Comparison of ENCODE assay signal across 32 cellular contexts in genomic region chr2:69348781-69349180, GRCh38. TPM values are rescaled to one million over a fixed set of nuclear protein-coding genes. Genes with fewer than 3 reads are reported as not detected.
A peak's percentile ranks its signal among the peaks of the same experiment; 100 is the strongest.
DNase-seq lines count a peak whose midpoint lies in the region; ATAC-seq and TF ChIP-seq lines count a peak whose summit lies in the region.
"Had no signal": no experiment of that assay in that cellular context is flagged by ENCODE, and none has a peak within 500 bp of the region (broad histone marks: within the 10 kb centered on the region; RNA-seq: fewer than 3 reads in every experiment).

No MANE protein-coding gene starts in this region.

- H3K36me3 ChIP-seq in GM23338 (ENCODE audit: insufficient read depth): peaks cover 29% of the 10 kb centered on the region
- H3K36me3 ChIP-seq in SJCRH30: peaks cover 87% of the 10 kb centered on the region

- TF ChIP-seq CTCF in Calu3 (IDR thresholded peaks at IDR 0.05; ENCODE audit: unreplicated experiment) (no peak), GM23338 (conservative IDR thresholded peaks at IDR 0.05; ENCODE audit: low read depth in 2 of 2) (no peak), WTC11 (IDR thresholded peaks at IDR 0.05) (no peak)

- H3F3A ChIP-seq in GM23338 (replicated peaks; ENCODE audit: low read depth): no peaks in the 10 kb centered on the region

- H3K9me3 Mint-ChIP-seq in Calu3 (ENCODE audit: low read depth, unreplicated experiment): no peaks in the 10 kb centered on the region
- H3K9me3 Mint-ChIP-seq in GM23338: no peaks in the 10 kb centered on the region
- H3K9me3 Mint-ChIP-seq in WTC11: no peaks in the 10 kb centered on the region
- H3K9me3 Mint-ChIP-seq: CD4-positive, alpha-beta memory T cell had no signal

- no peak overlapping the region for H3K4me3 ChIP-seq in GM23338
- H3K4me3 ChIP-seq in SJCRH30: no peak overlapping the region
- H3K4me3 ChIP-seq: A549; BLaER1 treated with 17β-estradiol and CSF1 and Interleukin-3, amounts not matched to agents 10 nM and 100 nM; GM12878; MG63; SK-N-MC had no signal

- no peak overlapping the region for H3K4me2 ChIP-seq in GM23338
- H3K4me2 ChIP-seq: A549; BLaER1 treated with 17β-estradiol and CSF1 and Interleukin-3, amounts not matched to agents 10 nM and 100 nM had no signal

- H3K27ac Mint-ChIP-seq in Calu3 (ENCODE audit: unreplicated experiment) (peak overlapping the region; percentile 1), GM23338 (no peak overlapping the region), WTC11 (peak overlapping the region; percentile 7; the same call in 1 of the 2 replicates)

- ATAC-seq in GM23338: no peak
- no peak for ATAC-seq in WTC11
- ATAC-seq in Right ventricle myocardium inferior: no peak
- no peak for ATAC-seq in GM21576 (IDR thresholded peaks at IDR 0.05; ENCODE audit: unreplicated experiment)
- ATAC-seq in GM18868 (IDR thresholded peaks at IDR 0.05; ENCODE audit: unreplicated experiment): no peak
- ATAC-seq: A549, GM12878, Panc1 had no signal

- H3K9me3 ChIP-seq in SJCRH30 (replicated peaks): no peaks in the 10 kb centered on the region
- H3K9me3 ChIP-seq: A549; BLaER1 treated with 17β-estradiol and CSF1 and Interleukin-3, amounts not matched to agents 10 nM and 100 nM; Caco-2; MG63 had no signal

- BruUV-seq in Calu3 (replicated peaks; lab: Mats Ljungman, UMichigan): no TSS peak

- DNase-seq in Calu3 (no peak), GM23338 (ENCODE audit: low spot score) (no peak), WTC11 (ENCODE audit: low spot score) (no peak), iPS-NIHi7 (ENCODE audit: extremely low spot score) (peak; percentile 12), Right ventricle myocardium inferior (ENCODE audit: missing footprints) (no peak), SJCRH30 (no peak)
- DNase-seq: AML-193; Caco-2; CD4-positive, alpha-beta memory T cell; DMS 273 treated with DMSO at 0.1 percent for 48 hours; DMS79; EL; GDM1; H7; KG1; MG63; NCI-H1105 treated with DMSO at 0.1 percent for 48 hours; NCI-H146; NCI-H1930; NCI-H2107; NCI-H446; NCI-H524 treated with DMSO at 0.1 percent for 48 hours; NCI-H774; SHP77 treated with DMSO at 0.1 percent for 48 hours had no signal

- no peaks in the 10 kb centered on the region; the same call in 1 of the 2 replicates for H4K20me1 ChIP-seq in GM23338 (replicated peaks; ENCODE audit: insufficient read depth)

- POLR2A ChIA-PET in WTC11 (lab: Charles Lee): no interaction called here

- CTCF ChIA-PET in Calu3 (lab: Charles Lee) (no interaction called here), WTC11 (lab: Charles Lee) (no interaction called here)

- H3K4me3 Mint-ChIP-seq in Calu3 (ENCODE audit: low read depth, unreplicated experiment) (no peak overlapping the region), GM23338 (no peak overlapping the region), WTC11 (no peak overlapping the region)
- H3K4me3 Mint-ChIP-seq: CD4-positive, alpha-beta memory T cell had no signal

- H3K36me3 Mint-ChIP-seq in Calu3 (ENCODE audit: insufficient read depth, unreplicated experiment): peaks cover 80% of the 10 kb centered on the region
- peaks cover 59% of the 10 kb centered on the region for H3K36me3 Mint-ChIP-seq in GM23338 (ENCODE audit: low read depth)
- peaks cover 54% of the 10 kb centered on the region for H3K36me3 Mint-ChIP-seq in WTC11

- no peaks in the 10 kb centered on the region for H3K79me2 ChIP-seq in GM23338 (replicated peaks; ENCODE audit: insufficient read depth)

- H3K27me3 Mint-ChIP-seq in Calu3 (ENCODE audit: unreplicated experiment) (no peaks in the 10 kb centered on the region), GM23338 (ENCODE audit: insufficient read depth, low read depth, poor library complexity) (no peaks in the 10 kb centered on the region), WTC11 (ENCODE audit: low read depth) (no peaks in the 10 kb centered on the region)
- H3K27me3 Mint-ChIP-seq: CD4-positive, alpha-beta memory T cell had no signal

- no peaks in the 10 kb centered on the region for H3K9me2 ChIP-seq in GM23338 (ENCODE audit: insufficient read depth)

- intact Hi-C loops in Calu3 (cut with micrococcal nuclease; ENCODE audit: unreplicated experiment) (no loop called here), Right ventricle myocardium inferior (cut with DNase I) (no loop called here)

- H3K4me1 Mint-ChIP-seq in Calu3 (ENCODE audit: low read depth, unreplicated experiment) (no peaks in the 10 kb centered on the region), GM23338 (no peaks in the 10 kb centered on the region), WTC11 (no peaks in the 10 kb centered on the region)

- H3K27ac ChIP-seq in GM23338 (ENCODE audit: low read depth): peak overlapping the region; percentile 36; the same call in 1 of the 2 replicates
- H3K27ac ChIP-seq in SJCRH30: no peak overlapping the region
- H3K27ac ChIP-seq: A549; BLaER1 treated with 17β-estradiol and CSF1 and Interleukin-3, amounts not matched to agents 10 nM and 100 nM; RWPE1; SK-N-MC had no signal

- H3K27me3 ChIP-seq in GM23338 (ENCODE audit: insufficient read depth) (no peaks in the 10 kb centered on the region), SJCRH30 (no peaks in the 10 kb centered on the region)
- H3K27me3 ChIP-seq: BLaER1 treated with 17β-estradiol and CSF1 and Interleukin-3, amounts not matched to agents 10 nM and 100 nM; MG63 had no signal

- H2AFZ ChIP-seq in GM23338: no peak overlapping the region

- H3K4me1 ChIP-seq in GM23338 (ENCODE audit: insufficient read depth) (no peaks in the 10 kb centered on the region), SJCRH30 (no peaks in the 10 kb centered on the region)
- H3K4me1 ChIP-seq: BLaER1 treated with 17β-estradiol and CSF1 and Interleukin-3, amounts not matched to agents 10 nM and 100 nM; Caco-2 had no signal

TF ChIP-seq in GM23338, 12 proteins besides CTCF, POLR2A, EP300 and RAD21:
- TF ChIP-seq ZNF114 (CRISPR knock-in tag; IDR thresholded peaks at IDR 0.05) (no peak), POLR2AphosphoS5 (IDR thresholded peaks at IDR 0.05; ENCODE audit: low read depth) (no peak), ZNF331 (CRISPR knock-in tag; IDR thresholded peaks at IDR 0.05; ENCODE audit: low read depth) (no peak), EZH2phosphoT487 (IDR thresholded peaks at IDR 0.05; ENCODE audit: unreplicated experiment) (no peak)

TF ChIP-seq in WTC11, 78 proteins besides CTCF, POLR2A, EP300 and RAD21:
- TF ChIP-seq SMAD4 (CRISPR knock-in tag; IDR thresholded peaks at IDR 0.05) (no peak), FOXK1 (CRISPR knock-in tag; IDR thresholded peaks at IDR 0.05) (no peak), ZSCAN18 (CRISPR knock-in tag; IDR thresholded peaks at IDR 0.05) (no peak), RORB (CRISPR knock-in tag; IDR thresholded peaks at IDR 0.05) (no peak), ZBTB21 (CRISPR knock-in tag; IDR thresholded peaks at IDR 0.05; ENCODE audit: borderline replicate concordance) (no peak), TP53 (CRISPR knock-in tag; IDR thresholded peaks at IDR 0.05) (no peak), NR3C1 (CRISPR knock-in tag; conservative IDR thresholded peaks at IDR 0.05; ENCODE audit: low read depth) (no peak)
- TF ChIP-seq, protein P1, sequence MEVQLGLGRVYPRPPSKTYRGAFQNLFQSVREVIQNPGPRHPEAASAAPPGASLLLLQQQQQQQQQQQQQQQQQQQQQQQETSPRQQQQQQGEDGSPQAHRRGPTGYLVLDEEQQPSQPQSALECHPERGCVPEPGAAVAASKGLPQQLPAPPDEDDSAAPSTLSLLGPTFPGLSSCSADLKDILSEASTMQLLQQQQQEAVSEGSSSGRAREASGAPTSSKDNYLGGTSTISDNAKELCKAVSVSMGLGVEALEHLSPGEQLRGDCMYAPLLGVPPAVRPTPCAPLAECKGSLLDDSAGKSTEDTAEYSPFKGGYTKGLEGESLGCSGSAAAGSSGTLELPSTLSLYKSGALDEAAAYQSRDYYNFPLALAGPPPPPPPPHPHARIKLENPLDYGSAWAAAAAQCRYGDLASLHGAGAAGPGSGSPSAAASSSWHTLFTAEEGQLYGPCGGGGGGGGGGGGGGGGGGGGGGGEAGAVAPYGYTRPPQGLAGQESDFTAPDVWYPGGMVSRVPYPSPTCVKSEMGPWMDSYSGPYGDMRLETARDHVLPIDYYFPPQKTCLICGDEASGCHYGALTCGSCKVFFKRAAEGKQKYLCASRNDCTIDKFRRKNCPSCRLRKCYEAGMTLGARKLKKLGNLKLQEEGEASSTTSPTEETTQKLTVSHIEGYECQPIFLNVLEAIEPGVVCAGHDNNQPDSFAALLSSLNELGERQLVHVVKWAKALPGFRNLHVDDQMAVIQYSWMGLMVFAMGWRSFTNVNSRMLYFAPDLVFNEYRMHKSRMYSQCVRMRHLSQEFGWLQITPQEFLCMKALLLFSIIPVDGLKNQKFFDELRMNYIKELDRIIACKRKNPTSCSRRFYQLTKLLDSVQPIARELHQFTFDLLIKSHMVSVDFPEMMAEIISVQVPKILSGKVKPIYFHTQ (CRISPR knock-in tag; IDR thresholded peaks at IDR 0.05): no peak
TF ChIP-seq in WTC11: peak in this region for 0.

RNA-seq across cellular contexts. Expression of gene GFPT1, which starts 38.2 kb away (rescaled TPM):
- total RNA-seq in Calu3 (2022): 98.0 and 110 TPM in 2 replicates
- total RNA-seq in GM23338 (2014; rRNA removed; shearing (Covaris generic)): 62.0 and 65.2 TPM in 2 replicates
- 45.9 and 60.8 TPM in 2 replicates for polyA plus RNA-seq in GM23338 (2016; fragmentation: Nextera tagmentation; extraction: Ambion mirVana)
- 65.5 to 75.5 TPM (median 74.6 TPM) in 3 replicates for total RNA-seq in WTC11 (2021)
- 38.9 TPM for total RNA-seq in Right ventricle myocardium inferior
- total RNA-seq in SJCRH30 (2014; rRNA removed; shearing (Covaris generic)): 54.5 and 59.9 TPM in 2 replicates
